ENCODE assay signal across 23 cellular contexts in the genomic region with DNA sequence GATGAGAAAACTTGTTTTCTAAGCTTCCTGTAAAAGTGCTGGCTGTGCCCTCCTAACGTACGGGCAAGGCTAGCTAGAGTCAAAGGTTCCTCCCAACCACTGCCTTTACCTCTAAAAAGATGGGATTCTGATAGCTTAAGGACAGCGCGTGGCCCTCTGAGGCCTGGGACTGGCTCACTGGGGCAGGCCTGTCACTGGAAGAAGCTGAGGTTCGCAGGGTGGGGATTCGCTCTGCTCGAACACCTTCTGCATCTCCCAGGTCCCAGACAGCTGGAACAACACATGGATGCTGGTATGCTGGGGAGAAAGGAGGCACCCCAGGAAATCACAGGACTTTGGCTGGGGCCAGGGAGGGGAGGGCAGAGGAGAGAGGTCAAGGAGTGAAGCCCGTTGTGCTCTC.
"Had no signal": no experiment of that assay in that cellular context is flagged by ENCODE, and none has a peak within 500 bp of the region (broad histone marks: within the 10 kb centered on the region; RNA-seq: fewer than 3 reads in every experiment).

No MANE protein-coding gene starts in this region.

- H3K27ac ChIP-seq: left lung, right lobe of liver, skin epidermis, tibial artery had no signal

- H3K27me3 Mint-ChIP-seq: activated B cell treated with CpG ODN at 0.5 μM for 24 hours; activated CD4-positive, alpha-beta memory T cell treated with anti-CD3 and anti-CD28 coated beads for 36 hours; activated CD4-positive, alpha-beta T cell treated with anti-CD3 and anti-CD28 coated beads for 36 hours; stimulated activated naive CD8-positive, alpha-beta T cell treated with anti-CD3 and anti-CD28 coated beads, Interleukin-15, Interleukin-2, amounts not matched to agents 100 ng/mL and 50 ng/mL, for 24 hours had no signal

- ATAC-seq: activated CD4-positive, alpha-beta T cell treated with anti-CD3 and anti-CD28 coated beads for 36 hours; activated T-cell treated with anti-CD3 and anti-CD28 coated beads, Interleukin-2, amount 50 U/mL, for 72 hours; left lung; right lobe of liver had no signal

- H3K27me3 ChIP-seq: left lung, right lobe of liver, tibial artery had no signal

- H3K27ac Mint-ChIP-seq: activated B cell treated with CpG ODN at 0.5 μM for 24 hours; activated CD4-positive, alpha-beta memory T cell treated with anti-CD3 and anti-CD28 coated beads for 36 hours; activated T-cell treated with anti-CD3 and anti-CD28 coated beads, Interleukin-2, amount 50 U/mL, for 72 hours; brain; nephron; stimulated activated naive CD8-positive, alpha-beta T cell treated with anti-CD3 and anti-CD28 coated beads, Interleukin-15, Interleukin-2, amounts not matched to agents 100 ng/mL and 50 ng/mL, for 24 hours; T-helper 1 cell treated with Interleukin-12 subunit alpha and Interleukin-12 subunit beta and Interleukin-4 antibody, amounts not matched to agents 30 μg/mL and 1 μg/mL, for 36 hours had no signal

- DNase-seq: activated B cell treated with CpG ODN at 0.5 μM for 24 hours; activated CD4-positive, alpha-beta memory T cell treated with anti-CD3 and anti-CD28 coated beads for 36 hours; activated CD4-positive, alpha-beta T cell treated with anti-CD3 and anti-CD28 coated beads for 36 hours; activated effector memory CD4-positive, alpha-beta T cell treated with Interleukin-2 at 50 U/mL for 16 hours; activated naive CD4-positive, alpha-beta T cell treated with anti-CD3 and anti-CD28 coated beads, Interleukin-2, amount 50 U/mL, for 16 hours; activated T-cell treated with anti-CD3 and anti-CD28 coated beads, Interleukin-2, amount 50 U/mL, for 72 hours; anterior cingulate cortex; effector CD4-positive, alpha-beta T cell; foreskin melanocyte; kidney glomerular epithelial cell; left lung; occipital lobe; right lobe of liver; stimulated activated CD4-positive, alpha-beta T cell treated with anti-CD3 and anti-CD28 coated beads, Interleukin-1b, Interleukin-23, amount 100 ng/mL, for 48 hours; T1000; tibial artery had no signal

- H3K4me1 ChIP-seq: right lobe of liver, tibial artery had no signal

- H3K4me3 Mint-ChIP-seq: activated B cell treated with CpG ODN at 0.5 μM for 24 hours; activated CD4-positive, alpha-beta memory T cell treated with anti-CD3 and anti-CD28 coated beads for 36 hours; activated CD4-positive, alpha-beta T cell treated with anti-CD3 and anti-CD28 coated beads for 36 hours; activated T-cell treated with anti-CD3 and anti-CD28 coated beads, Interleukin-2, amount 50 U/mL, for 72 hours; brain; mesothelial cell of epicardium; nephron; stimulated activated naive CD8-positive, alpha-beta T cell treated with anti-CD3 and anti-CD28 coated beads, Interleukin-15, Interleukin-2, amounts not matched to agents 100 ng/mL and 50 ng/mL, for 24 hours; T-helper 1 cell treated with Interleukin-12 subunit alpha and Interleukin-12 subunit beta and Interleukin-4 antibody, amounts not matched to agents 30 μg/mL and 1 μg/mL, for 36 hours had no signal

- H3K9me3 ChIP-seq: left lung, right lobe of liver, tibial artery had no signal

- H3K4me1 Mint-ChIP-seq: brain, nephron had no signal

- H3K36me3 ChIP-seq: left lung had no signal

- H3K9me3 Mint-ChIP-seq: activated B cell treated with CpG ODN at 0.5 μM for 24 hours; activated CD4-positive, alpha-beta memory T cell treated with anti-CD3 and anti-CD28 coated beads for 36 hours; activated T-cell treated with anti-CD3 and anti-CD28 coated beads, Interleukin-2, amount 50 U/mL, for 72 hours; brain; mesothelial cell of epicardium; nephron; stimulated activated naive CD8-positive, alpha-beta T cell treated with anti-CD3 and anti-CD28 coated beads, Interleukin-15, Interleukin-2, amounts not matched to agents 100 ng/mL and 50 ng/mL, for 24 hours; T-helper 1 cell treated with Interleukin-12 subunit alpha and Interleukin-12 subunit beta and Interleukin-4 antibody, amounts not matched to agents 30 μg/mL and 1 μg/mL, for 36 hours had no signal

- H3K4me3 ChIP-seq: left lung, lung, right lobe of liver, skin epidermis, tibial artery had no signal
